In genomic region chr1:93419344-93419743, GRCh38 we compare ENCODE assay signal across 21 cellular contexts.
"Had no signal": no experiment of that assay in that cellular context is flagged by ENCODE, and none has a peak within 500 bp of the region (broad histone marks: within the 10 kb centered on the region; RNA-seq: fewer than 3 reads in every experiment).

No MANE protein-coding gene starts in this region.

- H3K27me3 ChIP-seq: gastrocnemius medialis, ovary, right atrium auricular region, suprapubic skin, thyroid gland, upper lobe of left lung, uterus had no signal

- DNase-seq: effector memory CD4-positive, alpha-beta T cell; gastrocnemius medialis; glutamatergic neuron; islet precursor cell; natural killer cell; ovary; small intestine; stimulated activated CD4-positive, alpha-beta T cell treated with anti-CD3 and anti-CD28 coated beads, Interleukin-2, amount 100 ng/mL, for 48 hours; stimulated activated naive CD4-positive, alpha-beta T cell treated with Interleukin-2 at 50 U/mL for 16 hours; thyroid gland; upper lobe of left lung; uterus had no signal

- ATAC-seq: esophagus mucosa, gastrocnemius medialis, left lobe of liver, natural killer cell had no signal

- H3K27ac ChIP-seq: coronary artery, gastrocnemius medialis, ovary, right atrium auricular region, suprapubic skin, thyroid gland, upper lobe of left lung, uterus had no signal

- H3K4me1 ChIP-seq: gastrocnemius medialis, uterus had no signal

- H3K4me1 Mint-ChIP-seq: mesothelial cell of epicardium, natural killer cell had no signal

- H3K4me3 ChIP-seq: coronary artery, gastrocnemius medialis, ovary, right atrium auricular region, suprapubic skin, thyroid gland, upper lobe of left lung, uterus had no signal

- H3K9me3 Mint-ChIP-seq: natural killer cell had no signal

- H3K9me3 ChIP-seq: gastrocnemius medialis, ovary, right atrium auricular region, suprapubic skin, thyroid gland, upper lobe of left lung, uterus had no signal

- FAIRE-seq: endometrium, small intestine had no signal

- H3K27ac Mint-ChIP-seq: memory B cell, mesothelial cell of epicardium, natural killer cell had no signal

- H3K36me3 Mint-ChIP-seq: memory B cell, mesothelial cell of epicardium, natural killer cell had no signal

- H3K36me3 ChIP-seq: gastrocnemius medialis, ovary, right atrium auricular region, suprapubic skin, thyroid gland, upper lobe of left lung, uterus had no signal

- H3K4me3 Mint-ChIP-seq: memory B cell, mesothelial cell of epicardium, natural killer cell, neural crest cell had no signal
